ENCODE assay signal across 19 cellular contexts in genomic region chr9:126378761-126379160, GRCh38.
"Had no signal": no experiment of that assay in that cellular context is flagged by ENCODE, and none has a peak within 500 bp of the region (broad histone marks: within the 10 kb centered on the region; RNA-seq: fewer than 3 reads in every experiment).

No MANE protein-coding gene starts in this region.

- H3K27me3 Mint-ChIP-seq: activated CD4-positive, alpha-beta memory T cell treated with anti-CD3 and anti-CD28 coated beads for 36 hours; activated naive CD4-positive, alpha-beta T cell treated with anti-CD3 and anti-CD28 coated beads, Interleukin-2, amount 50 U/mL, for 24 hours; activated T-cell treated with anti-CD3 and anti-CD28 coated beads, Interleukin-2, amount 50 U/mL, for 24 hours; T-helper 17 cell had no signal

- H3K4me3 ChIP-seq: SJCRH30, suprapubic skin had no signal

- DNase-seq: activated CD4-positive, alpha-beta memory T cell treated with anti-CD3 and anti-CD28 coated beads for 36 hours; activated effector memory CD4-positive, alpha-beta T cell treated with anti-CD3 and anti-CD28 coated beads, Interleukin-2, amount 50 U/mL, for 16 hours; activated T-cell treated with anti-CD3 and anti-CD28 coated beads, Interleukin-2, amount 50 U/mL, for 24 hours; erythroblast; foreskin melanocyte; hypothalamus; islet precursor cell; occipital lobe; retina; SJCRH30; stimulated activated CD8-positive, alpha-beta memory T cell treated with anti-CD3 and anti-CD28 coated beads, Interleukin-4, amount 100 ng/mL, for 48 hours; stimulated activated naive CD4-positive, alpha-beta T cell treated with Interleukin-2 at 50 U/mL for 16 hours; T-helper 17 cell; WERI-Rb-1 had no signal

- H3K27ac ChIP-seq: SJCRH30, suprapubic skin, WERI-Rb-1 had no signal

- H3K9me3 Mint-ChIP-seq: activated CD4-positive, alpha-beta memory T cell treated with anti-CD3 and anti-CD28 coated beads for 36 hours; activated naive CD4-positive, alpha-beta T cell treated with anti-CD3 and anti-CD28 coated beads, Interleukin-2, amount 50 U/mL, for 24 hours; activated T-cell treated with anti-CD3 and anti-CD28 coated beads, Interleukin-2, amount 50 U/mL, for 24 hours; mesothelial cell of epicardium; natural killer cell treated with Interleukin-12 subunit alpha and Interleukin-12 subunit beta and Interleukin-15 and Interleukin-18, amount 100 ng/mL, for 72 hours had no signal

- ATAC-seq: left lobe of liver; natural killer cell treated with Interleukin-12 subunit alpha and Interleukin-12 subunit beta and Interleukin-15 and Interleukin-18, amount 100 ng/mL, for 72 hours; T-helper 17 cell had no signal

- H3K27ac Mint-ChIP-seq: activated CD4-positive, alpha-beta memory T cell treated with anti-CD3 and anti-CD28 coated beads for 36 hours; activated naive CD4-positive, alpha-beta T cell treated with anti-CD3 and anti-CD28 coated beads, Interleukin-2, amount 50 U/mL, for 24 hours; activated T-cell treated with anti-CD3 and anti-CD28 coated beads, Interleukin-2, amount 50 U/mL, for 24 hours; natural killer cell treated with Interleukin-12 subunit alpha and Interleukin-12 subunit beta and Interleukin-15 and Interleukin-18, amount 100 ng/mL, for 72 hours; T-helper 17 cell had no signal

- H3K4me3 Mint-ChIP-seq: activated CD4-positive, alpha-beta memory T cell treated with anti-CD3 and anti-CD28 coated beads for 36 hours; activated naive CD4-positive, alpha-beta T cell treated with anti-CD3 and anti-CD28 coated beads, Interleukin-2, amount 50 U/mL, for 24 hours; activated T-cell treated with anti-CD3 and anti-CD28 coated beads, Interleukin-2, amount 50 U/mL, for 24 hours; mesothelial cell of epicardium; natural killer cell treated with Interleukin-12 subunit alpha and Interleukin-12 subunit beta and Interleukin-15 and Interleukin-18, amount 100 ng/mL, for 72 hours; T-helper 17 cell had no signal

- H3K36me3 Mint-ChIP-seq: activated CD4-positive, alpha-beta memory T cell treated with anti-CD3 and anti-CD28 coated beads for 36 hours; activated naive CD4-positive, alpha-beta T cell treated with anti-CD3 and anti-CD28 coated beads, Interleukin-2, amount 50 U/mL, for 24 hours; natural killer cell treated with Interleukin-12 subunit alpha and Interleukin-12 subunit beta and Interleukin-15 and Interleukin-18, amount 100 ng/mL, for 72 hours had no signal

- H3K27me3 ChIP-seq: SJCRH30, suprapubic skin had no signal

- H3K36me3 ChIP-seq: suprapubic skin had no signal

- H3K9me3 ChIP-seq: SJCRH30, suprapubic skin had no signal
